ENCODE assay signal across 8 cellular contexts in genomic region chr20:3766381-3766780, GRCh38. TPM values are rescaled to one million over a fixed set of nuclear protein-coding genes. Genes with fewer than 3 reads are reported as not detected.
A peak's percentile ranks its signal among the peaks of the same experiment; 100 is the strongest.
DNase-seq lines count a peak whose midpoint lies in the region; ATAC-seq, FAIRE-seq and TF ChIP-seq lines count a peak whose summit lies in the region.

No MANE protein-coding gene starts in this region.

- no peak for DNase-seq in CD8-positive, alpha-beta T cell
- DNase-seq in endothelial cell of umbilical vein (ENCODE audit: low read depth, low spot score) (no peak), neuronal stem cell (ENCODE audit: low spot score) (no peak), left lobe of liver (ENCODE audit: low spot score) (no peak)
- DNase-seq in stimulated activated CD4-positive, alpha-beta T cell treated with anti-CD3 and anti-CD28 coated beads, Interleukin-2, amount 100 ng/mL, for 24 hours, result no peak

- no TSS peak for BruUV-seq in endothelial cell of umbilical vein (replicated peaks; lab: Mats Ljungman, UMichigan)

- no peak for FAIRE-seq in endothelial cell of umbilical vein (lab: Jason Lieb, UNC)

- peak overlapping the region; percentile 86 for H3K23ac ChIP-seq in neuronal stem cell (ENCODE audit: low read depth, low read length, poor library complexity)

- H3K9ac ChIP-seq in OCI-LY3 (ENCODE audit: low read length) (peak overlapping the region; percentile 72), endothelial cell of umbilical vein (replicated peaks; ENCODE audit: extremely low read depth, insufficient read depth, low read length) (peak overlapping the region; percentile 39), neuronal stem cell (ENCODE audit: low read depth, low read length, poor library complexity) (peak overlapping the region; percentile 72)

- POLR2A ChIA-PET in CD8-positive, alpha-beta T cell (lab: Charles Lee), result interaction anchor here (0.5 to 2.7 kb wide), 3 partner anchors 44 to 54 kb away, joined by 3 to 19 read pairs (median 3); partner anchors contain the start of gene AP5S1
- POLR2A ChIA-PET in endothelial cell of umbilical vein (lab: Charles Lee), result interaction anchor here (0.7 kb wide), 2 partner anchors 54 to 92 kb away, joined by 4 to 5 read pairs; partner anchors contain the start of gene AP5S1

- peaks cover 7% of the 10 kb centered on the region for H3K36me3 Mint-ChIP-seq in CD8-positive, alpha-beta T cell

- H3K4me3 ChIP-seq in CD8-positive, alpha-beta T cell (ENCODE audit: low read depth, low read length), result peak overlapping the region; percentile 99
- H3K4me3 ChIP-seq in OCI-LY3 (ENCODE audit: low read length) (peak overlapping the region; percentile 82), endothelial cell of umbilical vein (replicated peaks in 1 of 3; ENCODE audit: insufficient read depth in 1 of 3, low read depth in 1 of 3, low read length in 3 of 3) (peak overlapping the region in 1 of 3 experiments; percentile 61), neuronal stem cell (ENCODE audit: low read length in 2 of 2) (peak overlapping the region; percentile 11 to 82)

- H3K9me3 Mint-ChIP-seq in CD8-positive, alpha-beta T cell, result no peaks in the 10 kb centered on the region

- H3K27me3 Mint-ChIP-seq in CD8-positive, alpha-beta T cell (ENCODE audit: low read depth), result no peaks in the 10 kb centered on the region

- ATAC-seq in CD8-positive, alpha-beta T cell, result no peak
- ATAC-seq in left lobe of liver (no peak), GM18867 (IDR thresholded peaks at IDR 0.05; ENCODE audit: unreplicated experiment) (no peak), GM19023 (IDR thresholded peaks at IDR 0.05; ENCODE audit: unreplicated experiment) (no peak)

- CTCF ChIA-PET in CD8-positive, alpha-beta T cell (lab: Charles Lee), result interaction anchor here (1.0 to 4.3 kb wide), 4 partner anchors 10 to 89 kb away, joined by 4 to 29 read pairs (median 6); partner anchors contain the start of gene AP5S1
- CTCF ChIA-PET in endothelial cell of umbilical vein (lab: Charles Lee), result interaction anchor here (0.7 to 6.5 kb wide), 6 partner anchors 11 to 90 kb away, joined by 3 to 76 read pairs (median 6); partner anchors contain the start of gene SPEF1

- peaks cover 17% of the 10 kb centered on the region for H3K4me1 ChIP-seq in CD8-positive, alpha-beta T cell (ENCODE audit: insufficient read depth, low read length)
- peaks cover 22% of the 10 kb centered on the region for H3K4me1 ChIP-seq in OCI-LY3 (ENCODE audit: low read length)
- peaks cover 25% of the 10 kb centered on the region for H3K4me1 ChIP-seq in endothelial cell of umbilical vein (ENCODE audit: control insufficient read depth, extremely low read depth, insufficient read depth, low read length)
- H3K4me1 ChIP-seq in neuronal stem cell (ENCODE audit: control insufficient read depth in 2 of 2, insufficient read depth in 1 of 2, low read depth in 1 of 2, low read length in 2 of 2), result peaks cover 15 to 21% of the 10 kb centered on the region in 2 donors

- peaks cover 3% of the 10 kb centered on the region; the same call in 1 of the 2 replicates for H4K20me1 ChIP-seq in OCI-LY3 (ENCODE audit: insufficient read depth, low read length)
- no peaks in the 10 kb centered on the region for H4K20me1 ChIP-seq in endothelial cell of umbilical vein (replicated peaks; ENCODE audit: control insufficient read depth, extremely low read depth, insufficient read depth, low read length)

- no peak overlapping the region for H2BK120ac ChIP-seq in neuronal stem cell (ENCODE audit: low read depth, low read length)

- peaks cover 26% of the 10 kb centered on the region for H3K4me1 Mint-ChIP-seq in CD8-positive, alpha-beta T cell (ENCODE audit: low read depth)

- no peak overlapping the region for H2BK15ac ChIP-seq in neuronal stem cell (ENCODE audit: low read length)

- H3K4me2 ChIP-seq in OCI-LY3 (ENCODE audit: low read length) (peak overlapping the region; percentile 77), endothelial cell of umbilical vein (ENCODE audit: insufficient read depth, low read length) (peak overlapping the region; percentile 81), neuronal stem cell (ENCODE audit: insufficient read depth, low read length, poor library complexity, severe bottlenecking) (peak overlapping the region; percentile 100)

- no CpG with 5 or more reads among the region's 1 CpG for WGBS in neuronal stem cell (ENCODE audit: extremely low coverage in 2 of 2, insufficient read length in 2 of 2, insufficient replicate concordance in 1 of 2), 2 donors

- no peak overlapping the region for H4K8ac ChIP-seq in neuronal stem cell (ENCODE audit: low read depth, low read length)

- no peaks in the 10 kb centered on the region for H3K36me3 ChIP-seq in CD8-positive, alpha-beta T cell (ENCODE audit: insufficient read depth, low read length)
- H3K36me3 ChIP-seq in OCI-LY3 (replicated peaks; ENCODE audit: low read depth, low read length) (no peaks in the 10 kb centered on the region), endothelial cell of umbilical vein (ENCODE audit: control insufficient read depth in 2 of 2, extremely low read depth in 1 of 2, insufficient read depth in 2 of 2, low read length in 2 of 2) (no peaks in the 10 kb centered on the region), neuronal stem cell (replicated peaks in 1 of 2; ENCODE audit: control insufficient read depth in 2 of 2, insufficient read depth in 2 of 2, low read length in 2 of 2) (peaks cover 0 to 6% of the 10 kb centered on the region in 2 donors)

- no peak overlapping the region for H4K91ac ChIP-seq in neuronal stem cell (ENCODE audit: low read depth, low read length, poor library complexity)

- H3K4ac ChIP-seq in neuronal stem cell (ENCODE audit: low read length), result no peak overlapping the region

- H2AFZ ChIP-seq in OCI-LY3 (ENCODE audit: low read depth, low read length) (no peak overlapping the region), endothelial cell of umbilical vein (ENCODE audit: low read depth, low read length) (no peak overlapping the region), neuronal stem cell (ENCODE audit: low read length) (peak overlapping the region; percentile 91)

- no peak overlapping the region for H3K27ac Mint-ChIP-seq in CD8-positive, alpha-beta T cell

- intact Hi-C loops in CD8-positive, alpha-beta T cell (cut with DNase I, micrococcal nuclease), result loop anchor here (5.0 to 10.0 kb wide), 5 partner anchors 81 to 1664 kb away; partner anchors contain the start of genes LZTS3 (in 1 of the 2), MAVS (in 1 of the 2), RNF24 (in 1 of the 2) and STK35 (in 1 of the 2)
- intact Hi-C loops in endothelial cell of umbilical vein (cut with micrococcal nuclease), result loop anchor here (5.0 kb wide), 1 partner anchor 359 kb away; the partner anchor contains the start of gene DNAAF9

- TF ChIP-seq POLR2A in endothelial cell of umbilical vein (IDR thresholded peaks at IDR 0.05; ENCODE audit: low read depth, low read length), result no peak

- H3K79me2 ChIP-seq in OCI-LY3 (ENCODE audit: low read length) (peaks cover 31% of the 10 kb centered on the region), endothelial cell of umbilical vein (ENCODE audit: control insufficient read depth, insufficient read depth, low read length) (peaks cover 13% of the 10 kb centered on the region)

- peak overlapping the region; percentile 61 for H2AK5ac ChIP-seq in neuronal stem cell (ENCODE audit: low read depth, low read length)

- H3K4me3 Mint-ChIP-seq in CD8-positive, alpha-beta T cell, result peak overlapping the region; percentile 90

- H2BK5ac ChIP-seq in neuronal stem cell (ENCODE audit: low read length), result no peak overlapping the region

- peaks cover 26% of the 10 kb centered on the region for H3K79me1 ChIP-seq in neuronal stem cell (ENCODE audit: low read depth, low read length)

- H2BK12ac ChIP-seq in neuronal stem cell (ENCODE audit: low read length), result peak overlapping the region; percentile 58

- no peak for TF ChIP-seq CTCF in CD8-positive, alpha-beta T cell (IDR thresholded peaks at IDR 0.05)
- TF ChIP-seq CTCF in OCI-LY3 (IDR thresholded peaks at IDR 0.05; ENCODE audit: low read depth, low read length) (no peak), endothelial cell of umbilical vein (IDR thresholded peaks at IDR 0.05; ENCODE audit: extremely low read depth in 1 of 2, insufficient read depth in 1 of 2, low read depth in 1 of 2, low read length in 2 of 2) (no peak)

- H3K9me1 ChIP-seq in endothelial cell of umbilical vein (replicated peaks; ENCODE audit: control insufficient read depth, extremely low read depth, insufficient read depth, low read length), result no peaks in the 10 kb centered on the region

- dilution Hi-C loops in endothelial cell of umbilical vein (cut with MboI; ENCODE audit: extremely low pct_ligation_motif_present, low sequenced_read_pairs), result no loop called here

- no peaks in the 10 kb centered on the region for H3K9me3 ChIP-seq in CD8-positive, alpha-beta T cell (ENCODE audit: low read length)
- H3K9me3 ChIP-seq in OCI-LY3 (ENCODE audit: insufficient read depth, low read length) (no peaks in the 10 kb centered on the region), endothelial cell of umbilical vein (replicated peaks; ENCODE audit: control insufficient read depth, insufficient read depth, low read length) (no peaks in the 10 kb centered on the region), neuronal stem cell (replicated peaks in 1 of 2; ENCODE audit: control insufficient read depth in 2 of 2, insufficient read depth in 1 of 2, low read depth in 1 of 2, low read length in 2 of 2) (no peaks in the 10 kb centered on the region)

- H3K27me3 ChIP-seq in CD8-positive, alpha-beta T cell (ENCODE audit: insufficient read depth, low read length), result no peaks in the 10 kb centered on the region
- H3K27me3 ChIP-seq in OCI-LY3 (ENCODE audit: low read depth, low read length), result no peaks in the 10 kb centered on the region
- H3K27me3 ChIP-seq in endothelial cell of umbilical vein (ENCODE audit: control insufficient read depth in 2 of 2, insufficient read depth in 2 of 2, low read length in 2 of 2), result no peaks in the 10 kb centered on the region
- H3K27me3 ChIP-seq in neuronal stem cell (ENCODE audit: control insufficient read depth in 3 of 3, insufficient read depth in 3 of 3, low read depth in 1 of 3, low read length in 3 of 3), result no peaks in the 10 kb centered on the region

- H3K18ac ChIP-seq in neuronal stem cell (ENCODE audit: low read length), result peak overlapping the region; percentile 89

- no peak overlapping the region for H3K27ac ChIP-seq in CD8-positive, alpha-beta T cell (ENCODE audit: low read depth, low read length)
- no peak overlapping the region for H3K27ac ChIP-seq in OCI-LY3 (ENCODE audit: low read length)
- H3K27ac ChIP-seq in endothelial cell of umbilical vein (ENCODE audit: insufficient read depth, low read depth, low read length), result no peak overlapping the region
- H3K27ac ChIP-seq in neuronal stem cell (replicated peaks; ENCODE audit: low read length), result no peak overlapping the region

- no peak overlapping the region for H3K14ac ChIP-seq in neuronal stem cell (ENCODE audit: low read length)

RNA-seq across cellular contexts. Expression of gene ADISSP, which starts 1.2 kb away (rescaled TPM):
- 10 to 100 TPM in 1 of 2 experiments, 1 to 10 TPM in 1; 9.6 to 10.7 TPM for total RNA-seq in CD8-positive, alpha-beta T cell
- total RNA-seq in endothelial cell of umbilical vein (55.0 and 55.8 TPM in 2 replicates), left lobe of liver (10.6 TPM)
- 67.5 and 77.3 TPM in 2 replicates for polyA plus RNA-seq in endothelial cell of umbilical vein
- 45.2 and 56.7 TPM in 2 replicates for polyA plus RNA-seq in endothelial cell of umbilical vein (2011; cell fraction: cytosol; rRNA removed)
- 18.9 and 21.4 TPM in 2 replicates for polyA plus RNA-seq in endothelial cell of umbilical vein (2011; cell fraction: nucleus; rRNA removed)
- polyA plus RNA-seq in endothelial cell of umbilical vein (2012), result 47.5 and 73.9 TPM in 2 replicates
- polyA minus RNA-seq in endothelial cell of umbilical vein, result 20.1 and 23.0 TPM in 2 replicates
- polyA minus RNA-seq in endothelial cell of umbilical vein (2011; cell fraction: cytosol; rRNA and poly(A)+ RNA removed), result 34.4 TPM
- polyA minus RNA-seq in endothelial cell of umbilical vein (2011; cell fraction: nucleus; rRNA and poly(A)+ RNA removed), result 7.3 and 11.2 TPM in 2 replicates
- 57.7 TPM for polyA plus RNA-seq in neuronal stem cell (2013, experiment 1 of 2)
- 57.2 TPM for polyA plus RNA-seq in neuronal stem cell (2013, experiment 2 of 2)

RNA-seq across cellular contexts. Expression of gene SPEF1, which starts 14.9 kb away (rescaled TPM):
- total RNA-seq in CD8-positive, alpha-beta T cell, result under 1 TPM in 1 of 2 experiments, not detected in 1; 0.16 TPM
- total RNA-seq in endothelial cell of umbilical vein, result 0.32 and 0.44 TPM in 2 replicates
- 0.07 and 0.10 TPM in 2 replicates for polyA plus RNA-seq in endothelial cell of umbilical vein
- polyA plus RNA-seq in endothelial cell of umbilical vein (2011; cell fraction: cytosol; rRNA removed), result not detected in 2 replicates
- 0.38 and 0.43 TPM in 2 replicates for polyA plus RNA-seq in endothelial cell of umbilical vein (2011; cell fraction: nucleus; rRNA removed)
- not detected in 2 replicates for polyA plus RNA-seq in endothelial cell of umbilical vein (2012)
- polyA minus RNA-seq in endothelial cell of umbilical vein, result 0.15 TPM in 1 of 2 replicates, not detected in the other
- not detected for polyA minus RNA-seq in endothelial cell of umbilical vein (2011; cell fraction: cytosol; rRNA and poly(A)+ RNA removed)
- polyA minus RNA-seq in endothelial cell of umbilical vein (2011; cell fraction: nucleus; rRNA and poly(A)+ RNA removed), result not detected in 2 replicates
- 0.13 TPM for polyA plus RNA-seq in neuronal stem cell (2013, experiment 1 of 2)
- polyA plus RNA-seq in neuronal stem cell (2013, experiment 2 of 2), result 0.21 TPM
- total RNA-seq in left lobe of liver, result 0.10 TPM

RNA-seq across cellular contexts. Expression of gene CENPB, which starts 20.2 kb away (rescaled TPM):
- total RNA-seq in CD8-positive, alpha-beta T cell, result 10 to 100 TPM; 23.2 to 24.1 TPM
- total RNA-seq in endothelial cell of umbilical vein (82.2 and 90.3 TPM in 2 replicates), left lobe of liver (39.4 TPM)
- polyA plus RNA-seq in endothelial cell of umbilical vein, result 30.4 and 35.7 TPM in 2 replicates
- 31.2 and 35.9 TPM in 2 replicates for polyA plus RNA-seq in endothelial cell of umbilical vein (2011; cell fraction: cytosol; rRNA removed)
- polyA plus RNA-seq in endothelial cell of umbilical vein (2011; cell fraction: nucleus; rRNA removed), result 20.1 and 24.4 TPM in 2 replicates
- 57.3 and 58.0 TPM in 2 replicates for polyA plus RNA-seq in endothelial cell of umbilical vein (2012)
- polyA minus RNA-seq in endothelial cell of umbilical vein, result 36.7 and 45.2 TPM in 2 replicates
- 53.1 TPM for polyA minus RNA-seq in endothelial cell of umbilical vein (2011; cell fraction: cytosol; rRNA and poly(A)+ RNA removed)
- 10.9 and 19.3 TPM in 2 replicates for polyA minus RNA-seq in endothelial cell of umbilical vein (2011; cell fraction: nucleus; rRNA and poly(A)+ RNA removed)
- polyA plus RNA-seq in neuronal stem cell (2013, experiment 1 of 2), result 21.7 TPM
- polyA plus RNA-seq in neuronal stem cell (2013, experiment 2 of 2), result 21.0 TPM

RNA-seq across cellular contexts. Expression of gene CDC25B, which starts 29.7 kb away (rescaled TPM):
- 100 to 1,000 TPM; 135 to 140 TPM for total RNA-seq in CD8-positive, alpha-beta T cell
- total RNA-seq in endothelial cell of umbilical vein, result 62.2 and 76.5 TPM in 2 replicates
- polyA plus RNA-seq in endothelial cell of umbilical vein, result 45.3 and 46.7 TPM in 2 replicates
- polyA plus RNA-seq in endothelial cell of umbilical vein (2011; cell fraction: cytosol; rRNA removed), result 47.7 and 49.7 TPM in 2 replicates
- 123 and 124 TPM in 2 replicates for polyA plus RNA-seq in endothelial cell of umbilical vein (2011; cell fraction: nucleus; rRNA removed)
- 40.0 and 48.6 TPM in 2 replicates for polyA plus RNA-seq in endothelial cell of umbilical vein (2012)
- polyA minus RNA-seq in endothelial cell of umbilical vein, result 26.3 and 28.3 TPM in 2 replicates
- polyA minus RNA-seq in endothelial cell of umbilical vein (2011; cell fraction: cytosol; rRNA and poly(A)+ RNA removed), result 47.7 TPM
- 22.3 and 26.4 TPM in 2 replicates for polyA minus RNA-seq in endothelial cell of umbilical vein (2011; cell fraction: nucleus; rRNA and poly(A)+ RNA removed)
- polyA plus RNA-seq in neuronal stem cell (2013, experiment 1 of 2), result 31.6 TPM
- polyA plus RNA-seq in neuronal stem cell (2013, experiment 2 of 2), result 31.4 TPM
- 12.4 TPM for total RNA-seq in left lobe of liver

RNA-seq across cellular contexts. Expression of gene HSPA12B, which starts 33.9 kb away (rescaled TPM):
- not detected for total RNA-seq in CD8-positive, alpha-beta T cell
- total RNA-seq in endothelial cell of umbilical vein (3.4 and 6.6 TPM in 2 replicates), left lobe of liver (1.4 TPM)
- polyA plus RNA-seq in endothelial cell of umbilical vein, result 3.6 and 3.7 TPM in 2 replicates
- 2.7 and 3.4 TPM in 2 replicates for polyA plus RNA-seq in endothelial cell of umbilical vein (2011; cell fraction: cytosol; rRNA removed)
- 5.6 and 5.7 TPM in 2 replicates for polyA plus RNA-seq in endothelial cell of umbilical vein (2011; cell fraction: nucleus; rRNA removed)
- 7.3 and 10.7 TPM in 2 replicates for polyA plus RNA-seq in endothelial cell of umbilical vein (2012)
- 2.8 and 2.9 TPM in 2 replicates for polyA minus RNA-seq in endothelial cell of umbilical vein
- polyA minus RNA-seq in endothelial cell of umbilical vein (2011; cell fraction: cytosol; rRNA and poly(A)+ RNA removed), result not detected
- 2.3 and 4.9 TPM in 2 replicates for polyA minus RNA-seq in endothelial cell of umbilical vein (2011; cell fraction: nucleus; rRNA and poly(A)+ RNA removed)
- polyA plus RNA-seq in neuronal stem cell (2013, experiment 1 of 2), result 0.39 TPM
- polyA plus RNA-seq in neuronal stem cell (2013, experiment 2 of 2), result 0.47 TPM
